Comparison of ENCODE assay signal across 9 cellular contexts in the genomic region with DNA sequence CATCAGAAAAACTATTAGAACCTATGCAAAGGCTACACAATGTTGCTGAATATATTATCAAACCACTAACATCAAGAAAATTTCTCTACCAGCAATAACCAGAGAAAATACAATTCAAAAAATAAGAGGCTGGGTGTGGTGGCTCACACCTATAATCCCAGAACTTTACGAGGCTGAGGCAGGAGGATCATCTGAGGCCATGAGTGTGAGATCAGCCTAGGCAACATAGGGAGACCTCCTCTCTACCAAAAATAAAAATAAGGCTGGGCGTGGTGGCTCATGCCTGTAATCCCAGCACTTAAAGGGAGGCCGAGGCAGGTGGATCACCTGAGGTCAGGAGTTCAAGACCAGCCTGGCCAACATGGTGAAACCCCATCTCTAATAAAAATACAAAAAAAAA.
"Had no signal": no experiment of that assay in that cellular context is flagged by ENCODE, and none has a peak within 500 bp of the region (broad histone marks: within the 10 kb centered on the region; RNA-seq: fewer than 3 reads in every experiment).

No MANE protein-coding gene starts in this region.

- H3K4me3 ChIP-seq: GM23248, GM23338, HAP-1 had no signal

- ATAC-seq: GM23338, HCT116 had no signal

- H3K4me3 Mint-ChIP-seq: GM23338, H9, HFFc6 had no signal

- H3K27ac ChIP-seq: GM23248 had no signal

- H3K36me3 ChIP-seq: HAP-1 had no signal

- DNase-seq: GM23248, GOT3, H7, H9, HCEC 1CT, HFFc6 had no signal

- H3K9me3 ChIP-seq: HAP-1 had no signal

- H3K9me3 Mint-ChIP-seq: GM23338, H9, HFFc6 had no signal

- H3K27ac Mint-ChIP-seq: GM23338, H9, HFFc6 had no signal
